In genomic region chr2:121530563-121531334, GRCh38 we compare ENCODE assay signal across 1 cellular context.
TF ChIP-seq lines count a peak whose summit lies in the region.

RNU4ATAC (plus strand) TSS chr2:121530880.

TF ChIP-seq in K562, 482 proteins besides CTCF, POLR2A, EP300 and RAD21 (continued from another document and continues in another):
- TF ChIP-seq ZHX1 (conservative IDR thresholded peaks at IDR 0.05; ENCODE audit: low read length), result peak; percentile 82
- TF ChIP-seq ZNF717 (CRISPR knock-in tag; IDR thresholded peaks at IDR 0.05), result peak; percentile 98
- peak; percentile 62 to 91 for TF ChIP-seq ETV6 (IDR thresholded peaks at IDR 0.05; ENCODE audit: borderline replicate concordance in 1 of 2, low read depth in 2 of 2, low read length in 1 of 2)
- TF ChIP-seq ETV6 (CRISPR knock-in tag; IDR thresholded peaks at IDR 0.05; ENCODE audit: borderline replicate concordance), result peak; percentile 78
- no peak for TF ChIP-seq NFIX (CRISPR knock-in tag; IDR thresholded peaks at IDR 0.05; ENCODE audit: low read depth)
- TF ChIP-seq CC2D1A (IDR thresholded peaks at IDR 0.05), result no peak
- peak; percentile 94; the same call in 1 of the 2 replicates for TF ChIP-seq PATZ1 (CRISPR knock-in tag; IDR thresholded peaks at IDR 0.05; ENCODE audit: borderline replicate concordance)
- no peak for TF ChIP-seq ID3 (CRISPR knock-in tag; IDR thresholded peaks at IDR 0.05)
- TF ChIP-seq ID3 (tag; IDR thresholded peaks at IDR 0.05), result peak; percentile 84; the same call in 1 of the 2 replicates
- peak; percentile 59 for TF ChIP-seq HES1 (IDR thresholded peaks at IDR 0.05; ENCODE audit: low read depth)
- TF ChIP-seq U2AF1 (optimal IDR thresholded peaks at IDR 0.05; ENCODE audit: low read depth, low read length), result no peak
- TF ChIP-seq TEAD2 (tag; IDR thresholded peaks at IDR 0.05), result no peak
- TF ChIP-seq BRD9 (IDR thresholded peaks at IDR 0.05; ENCODE audit: low read depth, partially characterized antibody), result peak; percentile 95
- peak; percentile 93 for TF ChIP-seq RNF219 (CRISPR knock-in tag; IDR thresholded peaks at IDR 0.05)
- TF ChIP-seq ZNF561 (CRISPR knock-in tag; conservative IDR thresholded peaks at IDR 0.05), result peak; percentile 61; the same call in 1 of the 2 replicates
- peak; percentile 57; the same call in 1 of the 2 replicates for TF ChIP-seq IRF9 (tag; IDR thresholded peaks at IDR 0.05)
- TF ChIP-seq IFI16 (CRISPR knock-in tag; IDR thresholded peaks at IDR 0.05), result no peak
- no peak for TF ChIP-seq CEBPZ (IDR thresholded peaks at IDR 0.05; ENCODE audit: borderline replicate concordance, low read depth, low read length)
- TF ChIP-seq HINFP (tag; conservative IDR thresholded peaks at IDR 0.05; ENCODE audit: low read depth), result no peak
- TF ChIP-seq REST (CRISPR knock-in tag; IDR thresholded peaks at IDR 0.05; ENCODE audit: low read depth), result peak; percentile 37; the same call in 1 of the 2 replicates
- TF ChIP-seq CTBP1 (IDR thresholded peaks at IDR 0.05; ENCODE audit: borderline replicate concordance), result peak; percentile 20; the same call in 1 of the 2 replicates
- TF ChIP-seq ZSCAN29 (IDR thresholded peaks at IDR 0.05), result peak; percentile 67; the same call in 1 of the 2 replicates
- TF ChIP-seq ZNF347 (CRISPR knock-in tag; IDR thresholded peaks at IDR 0.05; ENCODE audit: low read depth), result 0 out of 2 replicates have a peak, but pooled peaks have one; percentile 63
- TF ChIP-seq PREB (CRISPR knock-in tag; IDR thresholded peaks at IDR 0.05), result peak; percentile 99; the same call in 1 of the 2 replicates
- peak; percentile 99 for TF ChIP-seq ZC3H8 (IDR thresholded peaks at IDR 0.05)
- peak; percentile 80 for TF ChIP-seq ELF1 (tag; IDR thresholded peaks at IDR 0.05)
- no peak for TF ChIP-seq MCM5 (IDR thresholded peaks at IDR 0.05; ENCODE audit: low read depth)
- peak; percentile 100 for TF ChIP-seq THRB (CRISPR knock-in tag; conservative IDR thresholded peaks at IDR 0.05)
- no peak; the same call in 1 of the 2 replicates for TF ChIP-seq L3MBTL2 (IDR thresholded peaks at IDR 0.05)
- peak; percentile 87 for TF ChIP-seq CHAMP1 (IDR thresholded peaks at IDR 0.05)
